In genomic region chr15:99719096-99719541, GRCh38 we compare ENCODE assay signal across 9 cellular contexts. TPM values are rescaled to one million over a fixed set of nuclear protein-coding genes. Genes with fewer than 3 reads are reported as not detected.
DNase-seq lines count a peak whose midpoint lies in the region; ATAC-seq, FAIRE-seq and TF ChIP-seq lines count a peak whose summit lies in the region.
"Had no signal": no experiment of that assay in that cellular context is flagged by ENCODE, and none has a peak within 500 bp of the region (broad histone marks: within the 10 kb centered on the region; RNA-seq: fewer than 3 reads in every experiment).

No MANE protein-coding gene starts in this region.

- WGBS in neuronal stem cell (ENCODE audit: extremely low coverage in 2 of 2, insufficient read length in 2 of 2, insufficient replicate concordance in 1 of 2), 2 donors, result no CpG with 5 or more reads among the region's 5 CpGs

- H3K4me3 ChIP-seq in DND-41 (ENCODE audit: low read depth in 1 of 2, low read length in 2 of 2), result no peak overlapping the region
- H3K4me3 ChIP-seq in astrocyte (ENCODE audit: insufficient read depth, low read depth, low read length), result no peak overlapping the region
- no peak overlapping the region for H3K4me3 ChIP-seq in neuronal stem cell (ENCODE audit: low read length in 2 of 2)

- H3K9ac ChIP-seq in DND-41 (ENCODE audit: low read depth, low read length) (no peak overlapping the region), astrocyte (ENCODE audit: low read length) (no peak overlapping the region), neuronal stem cell (ENCODE audit: low read depth, low read length, poor library complexity) (no peak overlapping the region)

- no peak overlapping the region for H3K14ac ChIP-seq in neuronal stem cell (ENCODE audit: low read length)

- ATAC-seq in DND-41 (ENCODE audit: insufficient read depth, low read depth), result no peak
- ATAC-seq in GM19463 (IDR thresholded peaks at IDR 0.05; ENCODE audit: unreplicated experiment), result peak; percentile 85
- ATAC-seq in HG03378 (IDR thresholded peaks at IDR 0.05; ENCODE audit: unreplicated experiment), result peak; percentile 87

- H2AK5ac ChIP-seq in neuronal stem cell (ENCODE audit: low read depth, low read length), result no peak overlapping the region

- H4K91ac ChIP-seq in neuronal stem cell (ENCODE audit: low read depth, low read length, poor library complexity), result no peak overlapping the region

- no peak overlapping the region for H2BK15ac ChIP-seq in neuronal stem cell (ENCODE audit: low read length)

- no peaks in the 10 kb centered on the region for H3K9me3 ChIP-seq in DND-41 (ENCODE audit: insufficient read depth, low read length, severe bottlenecking)
- H3K9me3 ChIP-seq in astrocyte (ENCODE audit: insufficient read depth, low read depth, low read length), result no peaks in the 10 kb centered on the region
- no peaks in the 10 kb centered on the region for H3K9me3 ChIP-seq in neuronal stem cell (replicated peaks in 1 of 2; ENCODE audit: control insufficient read depth in 2 of 2, insufficient read depth in 1 of 2, low read depth in 1 of 2, low read length in 2 of 2)

- H3K27ac Mint-ChIP-seq in astrocyte (ENCODE audit: unreplicated experiment), result no peak overlapping the region

- no peak overlapping the region for H2BK120ac ChIP-seq in neuronal stem cell (ENCODE audit: low read depth, low read length)

- H3K79me2 ChIP-seq in DND-41 (ENCODE audit: insufficient read depth, low read length) (no peaks in the 10 kb centered on the region), astrocyte (ENCODE audit: insufficient read depth, low read length) (no peaks in the 10 kb centered on the region)

- TF ChIP-seq CTCF in DND-41 (IDR thresholded peaks at IDR 0.05; ENCODE audit: borderline replicate concordance, extremely low read depth, low read length, poor library complexity, severe bottlenecking), result no peak
- no peak for TF ChIP-seq CTCF in astrocyte (IDR thresholded peaks at IDR 0.05; ENCODE audit: insufficient read depth, low read depth, low read length)

- H3K23ac ChIP-seq in neuronal stem cell (ENCODE audit: low read depth, low read length, poor library complexity), result no peak overlapping the region

- H2BK5ac ChIP-seq in neuronal stem cell (ENCODE audit: low read length), result no peak overlapping the region

- H3K18ac ChIP-seq in neuronal stem cell (ENCODE audit: low read length), result no peak overlapping the region

- H3K4ac ChIP-seq in neuronal stem cell (ENCODE audit: low read length), result no peak overlapping the region

- H2AFZ ChIP-seq in DND-41 (ENCODE audit: low read depth, low read length) (no peak overlapping the region), astrocyte (ENCODE audit: low read depth, low read length) (no peak overlapping the region), neuronal stem cell (ENCODE audit: low read length) (no peak overlapping the region)

- H4K20me1 ChIP-seq in DND-41 (ENCODE audit: insufficient read depth, low read length) (no peaks in the 10 kb centered on the region), astrocyte (ENCODE audit: insufficient read depth, low read length) (peaks cover 29% of the 10 kb centered on the region)

- DNase-seq in DND-41 (no peak), astrocyte (ENCODE audit: low read depth) (peak; percentile 95), NCI-H2029 treated with DMSO at 0.1 percent for 48 hours (lab: John Stamatoyannopoulos, UW) (no peak), COLO668 (lab: John Stamatoyannopoulos, UW; ENCODE audit: unreplicated experiment) (no peak), neuronal stem cell (ENCODE audit: low spot score) (no peak)
- no peak for DNase-seq in activated CD4-positive, alpha-beta T cell treated with anti-CD3 and anti-CD28 coated beads for 48 hours
- DNase-seq: naive B cell had no signal

- H3K27ac ChIP-seq in DND-41 (ENCODE audit: low read length), result 0 out of 2 replicates have a peak overlapping the region, but pooled peaks have one; percentile 16
- H3K27ac ChIP-seq in astrocyte (ENCODE audit: low read depth, low read length), result no peak overlapping the region
- H3K27ac ChIP-seq in neuronal stem cell (replicated peaks; ENCODE audit: low read length), result no peak overlapping the region

- FAIRE-seq in astrocyte (lab: Jason Lieb, UNC), result no peak

- no peaks in the 10 kb centered on the region for H3K27me3 Mint-ChIP-seq in astrocyte (ENCODE audit: low read depth, unreplicated experiment)
- H3K27me3 Mint-ChIP-seq: naive B cell had no signal

- H3K4me2 ChIP-seq in DND-41 (ENCODE audit: insufficient read depth, low read length) (no peak overlapping the region), astrocyte (ENCODE audit: low read length) (peak overlapping the region; percentile 16), neuronal stem cell (ENCODE audit: insufficient read depth, low read length, poor library complexity, severe bottlenecking) (no peak overlapping the region)

- no peak overlapping the region for H2BK12ac ChIP-seq in neuronal stem cell (ENCODE audit: low read length)

- no peak overlapping the region for H4K8ac ChIP-seq in neuronal stem cell (ENCODE audit: low read depth, low read length)

- H3K4me1 ChIP-seq in DND-41 (ENCODE audit: insufficient read depth, low read length) (peaks cover 24% of the 10 kb centered on the region), astrocyte (ENCODE audit: insufficient read depth, low read length) (peaks cover 10% of the 10 kb centered on the region), neuronal stem cell (ENCODE audit: control insufficient read depth in 2 of 2, insufficient read depth in 1 of 2, low read depth in 1 of 2, low read length in 2 of 2) (no peaks in the 10 kb centered on the region)

- H3K4me3 Mint-ChIP-seq in astrocyte (ENCODE audit: unreplicated experiment), result no peak overlapping the region

- H3K79me1 ChIP-seq in neuronal stem cell (ENCODE audit: low read depth, low read length), result peaks cover 2% of the 10 kb centered on the region

- peaks cover 2% of the 10 kb centered on the region for H3K9me3 Mint-ChIP-seq in astrocyte (ENCODE audit: unreplicated experiment)
- H3K9me3 Mint-ChIP-seq: naive B cell had no signal

- peaks cover 13% of the 10 kb centered on the region for H3K4me1 Mint-ChIP-seq in astrocyte (ENCODE audit: low read depth, unreplicated experiment)

- H3K27me3 ChIP-seq in DND-41 (ENCODE audit: insufficient read depth, low read length, poor library complexity) (no peaks in the 10 kb centered on the region), astrocyte (ENCODE audit: insufficient read depth, low read length) (no peaks in the 10 kb centered on the region), neuronal stem cell (ENCODE audit: control insufficient read depth in 3 of 3, insufficient read depth in 3 of 3, low read depth in 1 of 3, low read length in 3 of 3) (no peaks in the 10 kb centered on the region)

- H3K36me3 Mint-ChIP-seq in astrocyte (ENCODE audit: low read depth, unreplicated experiment), result peaks cover 21% of the 10 kb centered on the region

- H3K36me3 ChIP-seq in DND-41 (ENCODE audit: insufficient read depth, low read length), result peaks cover 18% of the 10 kb centered on the region
- H3K36me3 ChIP-seq in astrocyte (ENCODE audit: insufficient read depth, low read length), result peaks cover 11% of the 10 kb centered on the region
- H3K36me3 ChIP-seq in neuronal stem cell (replicated peaks in 1 of 2; ENCODE audit: control insufficient read depth in 2 of 2, insufficient read depth in 2 of 2, low read length in 2 of 2), result peaks cover 2 to 44% of the 10 kb centered on the region in 2 donors

RNA-seq across cellular contexts. Expression of gene LYSMD4, which starts 14.1 kb away (rescaled TPM):
- 3.8 and 5.0 TPM in 2 replicates for total RNA-seq in astrocyte
- 7.9 TPM for polyA plus RNA-seq in neuronal stem cell (2013, experiment 1 of 2)
- polyA plus RNA-seq in neuronal stem cell (2013, experiment 2 of 2), result 7.6 TPM
